In genomic region chr21:34083357-34083756, GRCh38 we compare ENCODE assay signal across 27 cellular contexts. TPM values are rescaled to one million over a fixed set of nuclear protein-coding genes. Genes with fewer than 3 reads are reported as not detected.
DNase-seq lines count a peak whose midpoint lies in the region; ATAC-seq and TF ChIP-seq lines count a peak whose summit lies in the region.
"Had no signal": no experiment of that assay in that cellular context is flagged by ENCODE, and none has a peak within 500 bp of the region (broad histone marks: within the 10 kb centered on the region; RNA-seq: fewer than 3 reads in every experiment).

No MANE protein-coding gene starts in this region.

- H3K4me2 ChIP-seq in KMS-11, result peak overlapping the region; percentile 46; the same call in 1 of the 2 replicates
- H3K4me2 ChIP-seq: PC-9 had no signal

- H4K20me1 ChIP-seq in KMS-11 (ENCODE audit: insufficient read depth), result peaks cover 13% of the 10 kb centered on the region; the same call in 1 of the 2 replicates

- H3K27me3 Mint-ChIP-seq in activated CD4-positive, alpha-beta T cell treated with anti-CD3 and anti-CD28 coated beads for 36 hours, result no peaks in the 10 kb centered on the region
- H3K27me3 Mint-ChIP-seq in activated T-helper 2 cell treated with anti-CD3 and anti-CD28 coated beads, Interferon-gamma antibody, Interleukin-2, Interleukin-4, amounts not matched to agents 10 μg/mL and 5 μg/mL and 100 μg/mL, durations not matched to agents 14 hours and 24 hours and 36 hours (ENCODE audit: low read depth), result no peaks in the 10 kb centered on the region
- no peaks in the 10 kb centered on the region for H3K27me3 Mint-ChIP-seq in naive thymus-derived CD8-positive, alpha-beta T cell
- H3K27me3 Mint-ChIP-seq: CD8-positive, alpha-beta memory T cell had no signal

- no peak overlapping the region for H3K4me3 ChIP-seq in KMS-11 (IDR thresholded peaks at IDR 0.05; ENCODE audit: insufficient read depth, low read depth, low read length)
- no peak overlapping the region for H3K4me3 ChIP-seq in right cardiac atrium (ENCODE audit: low read length)
- H3K4me3 ChIP-seq: coronary artery, esophagus squamous epithelium, K562, mucosa of descending colon, PC-9, transverse colon had no signal

- H3K4me1 ChIP-seq in KMS-11 (ENCODE audit: low read depth, poor library complexity, severe bottlenecking) (peaks cover 25% of the 10 kb centered on the region), right cardiac atrium (ENCODE audit: control insufficient read depth, insufficient read depth, low read length) (peaks cover 8% of the 10 kb centered on the region)

- DNase-seq in activated CD4-positive, alpha-beta T cell treated with anti-CD3 and anti-CD28 coated beads for 36 hours, result no peak
- DNase-seq in activated CD4-positive, alpha-beta T cell treated with anti-CD3 and anti-CD28 coated beads, Interleukin-2, amount 50 U/mL, for 1 hour, result no peak
- no peak for DNase-seq in activated T-helper 2 cell treated with anti-CD3 and anti-CD28 coated beads, Interferon-gamma antibody, Interleukin-2, Interleukin-4, amounts not matched to agents 10 μg/mL and 5 μg/mL and 100 μg/mL, durations not matched to agents 14 hours and 24 hours and 36 hours (ENCODE audit: low spot score)
- DNase-seq in naive thymus-derived CD8-positive, alpha-beta T cell, result no peak
- DNase-seq in right cardiac atrium (no peak), NCI-H1048 (lab: John Stamatoyannopoulos, UW) (no peak)
- no peak for DNase-seq in stimulated activated CD4-positive, alpha-beta T cell treated with anti-CD3 and anti-CD28 coated beads, Interleukin-15, amount 100 ng/mL, for 24 hours
- DNase-seq: 8988T; activated effector memory CD4-positive, alpha-beta T cell treated with anti-CD3 and anti-CD28 coated beads, Interleukin-2, amount 50 U/mL, for 16 hours; amygdala; CD8-positive, alpha-beta memory T cell; esophagus squamous epithelium; GOT3; hippocampal formation; mucosa of descending colon; NCI-H1436 treated with DMSO at 0.1 percent for 48 hours; NCI-H524 treated with DMSO at 0.1 percent for 48 hours; NK-92 treated with Interleukin-12 subunit alpha and Interleukin-12 subunit beta, amount 100 ng/mL, for 24 hours; PC-9; SHP77; transverse colon had no signal

- no peaks in the 10 kb centered on the region for H3K27me3 ChIP-seq in KMS-11 (ENCODE audit: insufficient read depth, low read depth)
- no peaks in the 10 kb centered on the region for H3K27me3 ChIP-seq in right cardiac atrium (ENCODE audit: control insufficient read depth, insufficient read depth)
- H3K27me3 ChIP-seq: esophagus squamous epithelium, transverse colon had no signal

- H3K4me3 Mint-ChIP-seq in activated CD4-positive, alpha-beta T cell treated with anti-CD3 and anti-CD28 coated beads for 36 hours, result no peak overlapping the region
- H3K4me3 Mint-ChIP-seq in activated T-helper 2 cell treated with anti-CD3 and anti-CD28 coated beads, Interferon-gamma antibody, Interleukin-2, Interleukin-4, amounts not matched to agents 10 μg/mL and 5 μg/mL and 100 μg/mL, durations not matched to agents 14 hours and 24 hours and 36 hours (ENCODE audit: low read depth), result peak overlapping the region; percentile 28
- peak overlapping the region in 8 of 10 donors; percentile 2 to 49 (median 15) for H3K4me3 Mint-ChIP-seq in naive thymus-derived CD8-positive, alpha-beta T cell
- H3K4me3 Mint-ChIP-seq: neural crest cell had no signal

- H3K27ac ChIP-seq in KMS-11 (no peak overlapping the region), right cardiac atrium (ENCODE audit: low read length) (no peak overlapping the region)
- H3K27ac ChIP-seq: coronary artery, esophagus squamous epithelium, PC-9, transverse colon had no signal

- peak; percentile 43 for ATAC-seq in activated CD4-positive, alpha-beta T cell treated with anti-CD3 and anti-CD28 coated beads for 36 hours
- ATAC-seq in naive thymus-derived CD8-positive, alpha-beta T cell, result no peak
- ATAC-seq in right cardiac atrium, result no peak
- ATAC-seq: activated CD4-positive, CD25-positive, alpha-beta regulatory T cell treated with anti-CD3 and anti-CD28 coated beads, Interleukin-2, amount 50 U/mL, for 24 hours; K562; mucosa of descending colon; sciatic nerve had no signal

- TF ChIP-seq CTCF in KMS-11 (conservative IDR thresholded peaks at IDR 0.05; ENCODE audit: low read depth, low read length), result no peak

- H3K36me3 Mint-ChIP-seq in activated CD4-positive, alpha-beta T cell treated with anti-CD3 and anti-CD28 coated beads for 36 hours (ENCODE audit: low read depth), result peaks cover 58% of the 10 kb centered on the region
- H3K36me3 Mint-ChIP-seq in activated T-helper 2 cell treated with anti-CD3 and anti-CD28 coated beads, Interferon-gamma antibody, Interleukin-2, Interleukin-4, amounts not matched to agents 10 μg/mL and 5 μg/mL and 100 μg/mL, durations not matched to agents 14 hours and 24 hours and 36 hours (ENCODE audit: low read depth), result peaks cover 66% of the 10 kb centered on the region
- peaks cover 6 to 39% (median 18%) of the 10 kb centered on the region in 3 donors for H3K36me3 Mint-ChIP-seq in naive thymus-derived CD8-positive, alpha-beta T cell

- peaks cover 30% of the 10 kb centered on the region for H3K79me2 ChIP-seq in KMS-11 (ENCODE audit: insufficient read depth, low read depth)

- no peaks in the 10 kb centered on the region for H3K36me3 ChIP-seq in KMS-11 (ENCODE audit: insufficient read depth)
- H3K36me3 ChIP-seq: transverse colon had no signal

- no peaks in the 10 kb centered on the region for H3K9me3 Mint-ChIP-seq in activated CD4-positive, alpha-beta T cell treated with anti-CD3 and anti-CD28 coated beads for 36 hours (ENCODE audit: low read depth)
- no peaks in the 10 kb centered on the region for H3K9me3 Mint-ChIP-seq in activated T-helper 2 cell treated with anti-CD3 and anti-CD28 coated beads, Interferon-gamma antibody, Interleukin-2, Interleukin-4, amounts not matched to agents 10 μg/mL and 5 μg/mL and 100 μg/mL, durations not matched to agents 14 hours and 24 hours and 36 hours
- H3K9me3 Mint-ChIP-seq in naive thymus-derived CD8-positive, alpha-beta T cell, result no peaks in the 10 kb centered on the region
- H3K9me3 Mint-ChIP-seq: CD8-positive, alpha-beta memory T cell; neural crest cell had no signal

- WGBS in right cardiac atrium, result 83% methylated on average over 3 of the region's 3 CpGs

- POLR2A ChIA-PET in activated CD4-positive, alpha-beta T cell treated with anti-CD3 and anti-CD28 coated beads for 36 hours (lab: Charles Lee), result interaction anchor here (0.8 kb wide), 1 partner anchor 8 kb away, joined by 3 read pairs; no protein-coding TSS in a partner anchor
- POLR2A ChIA-PET in naive thymus-derived CD8-positive, alpha-beta T cell (lab: Charles Lee), result no interaction called here

- CTCF ChIA-PET in activated CD4-positive, alpha-beta T cell treated with anti-CD3 and anti-CD28 coated beads for 36 hours (lab: Charles Lee), result interaction anchor here (0.6 to 1.6 kb wide), 3 partner anchors 9 to 264 kb away, joined by 3 to 4 read pairs (median 4); partner anchors contain the start of genes MRPS6 and SLC5A3

- intact Hi-C loops in activated CD4-positive, alpha-beta T cell treated with anti-CD3 and anti-CD28 coated beads for 36 hours (cut with DNase I, micrococcal nuclease), result no loop called here
- intact Hi-C loops in activated T-helper 2 cell treated with anti-CD3 and anti-CD28 coated beads, Interferon-gamma antibody, Interleukin-2, Interleukin-4, amounts not matched to agents 10 μg/mL and 5 μg/mL and 100 μg/mL, durations not matched to agents 14 hours and 24 hours and 36 hours (cut with micrococcal nuclease), result no loop called here
- intact Hi-C loops in right cardiac atrium (cut with DNase I), result no loop called here

- H3K27ac Mint-ChIP-seq in activated CD4-positive, alpha-beta T cell treated with anti-CD3 and anti-CD28 coated beads for 36 hours, result peak overlapping the region; percentile 75
- peak overlapping the region; percentile 77 for H3K27ac Mint-ChIP-seq in activated T-helper 2 cell treated with anti-CD3 and anti-CD28 coated beads, Interferon-gamma antibody, Interleukin-2, Interleukin-4, amounts not matched to agents 10 μg/mL and 5 μg/mL and 100 μg/mL, durations not matched to agents 14 hours and 24 hours and 36 hours
- H3K27ac Mint-ChIP-seq in naive thymus-derived CD8-positive, alpha-beta T cell, result peak overlapping the region in 3 of 10 donors; percentile 6 to 38 (median 9)

- H3K9ac ChIP-seq in KMS-11, result no peak overlapping the region

- no peaks in the 10 kb centered on the region for H3K9me3 ChIP-seq in right cardiac atrium (ENCODE audit: control insufficient read depth, low read length)
- H3K9me3 ChIP-seq: esophagus squamous epithelium, mucosa of descending colon, transverse colon had no signal

- no peak overlapping the region for H2AFZ ChIP-seq in KMS-11 (ENCODE audit: low read depth)
- H2AFZ ChIP-seq: PC-9 had no signal

- H3K4me1 Mint-ChIP-seq in activated CD4-positive, alpha-beta T cell treated with anti-CD3 and anti-CD28 coated beads for 36 hours, result peaks cover 57% of the 10 kb centered on the region
- H3K4me1 Mint-ChIP-seq in activated T-helper 2 cell treated with anti-CD3 and anti-CD28 coated beads, Interferon-gamma antibody, Interleukin-2, Interleukin-4, amounts not matched to agents 10 μg/mL and 5 μg/mL and 100 μg/mL, durations not matched to agents 14 hours and 24 hours and 36 hours (ENCODE audit: low read depth), result peaks cover 60% of the 10 kb centered on the region
- H3K4me1 Mint-ChIP-seq in naive thymus-derived CD8-positive, alpha-beta T cell, result peaks cover 41 to 70% (median 66%) of the 10 kb centered on the region in 4 donors

RNA-seq across cellular contexts. Expression of gene MRPS6, which starts 10.0 kb away (rescaled TPM):
- total RNA-seq in activated CD4-positive, alpha-beta T cell treated with anti-CD3 and anti-CD28 coated beads for 36 hours, result 100 to 1,000 TPM; 102 to 117 TPM
- total RNA-seq in activated T-helper 2 cell treated with anti-CD3 and anti-CD28 coated beads, Interferon-gamma antibody, Interleukin-2, Interleukin-4, amounts not matched to agents 10 μg/mL and 5 μg/mL and 100 μg/mL, durations not matched to agents 14 hours and 24 hours and 36 hours, result 117 and 120 TPM in 2 replicates
- 100 to 1,000 TPM; 107 to 112 TPM for total RNA-seq in naive thymus-derived CD8-positive, alpha-beta T cell
- polyA plus RNA-seq in naive thymus-derived CD8-positive, alpha-beta T cell, result 100 to 1,000 TPM; 170 to 193 (median 181) TPM
- 10 to 100 TPM; 67.6 to 78.1 (median 73.1) TPM for total RNA-seq in right cardiac atrium
- 95.3 TPM for polyA plus RNA-seq in right cardiac atrium

RNA-seq across cellular contexts. Expression of gene SLC5A3, which starts 10.0 kb away (rescaled TPM):
- total RNA-seq in activated CD4-positive, alpha-beta T cell treated with anti-CD3 and anti-CD28 coated beads for 36 hours, result 10 to 100 TPM; 18.2 to 22.9 TPM
- 41.0 and 41.2 TPM in 2 replicates for total RNA-seq in activated T-helper 2 cell treated with anti-CD3 and anti-CD28 coated beads, Interferon-gamma antibody, Interleukin-2, Interleukin-4, amounts not matched to agents 10 μg/mL and 5 μg/mL and 100 μg/mL, durations not matched to agents 14 hours and 24 hours and 36 hours
- total RNA-seq in naive thymus-derived CD8-positive, alpha-beta T cell, result 10 to 100 TPM; 31.9 to 32.7 TPM
- 1 to 10 TPM; 1.7 to 2.1 (median 1.9) TPM for polyA plus RNA-seq in naive thymus-derived CD8-positive, alpha-beta T cell
- total RNA-seq in right cardiac atrium, result 10 to 100 TPM in 1 of 4 donors, 1 to 10 TPM in 3; 4.1 to 11.7 (median 6.7) TPM
- polyA plus RNA-seq in right cardiac atrium, result 2.2 TPM
